Comparison of ENCODE assay signal across 16 cellular contexts in genomic region chr16:8851761-8852403, GRCh38. TPM values are rescaled to one million over a fixed set of nuclear protein-coding genes. Genes with fewer than 3 reads are reported as not detected.
DNase-seq lines count a peak whose midpoint lies in the region; ATAC-seq and TF ChIP-seq lines count a peak whose summit lies in the region.
"Had no signal": no experiment of that assay in that cellular context is flagged by ENCODE, and none has a peak within 500 bp of the region (broad histone marks: within the 10 kb centered on the region; RNA-seq: fewer than 3 reads in every experiment).

No MANE protein-coding gene starts in this region.

- intact Hi-C loops in heart right ventricle (cut with DNase I): no loop called here
- intact Hi-C loops in activated CD4-positive, alpha-beta memory T cell treated with anti-CD3 and anti-CD28 coated beads for 36 hours (cut with micrococcal nuclease): no loop called here
- intact Hi-C loops in esophagus squamous epithelium (cut with DNase I): no loop called here

- CTCF ChIA-PET in activated CD4-positive, alpha-beta memory T cell treated with anti-CD3 and anti-CD28 coated beads for 36 hours (lab: Charles Lee): interaction anchor here (0.8 to 4.3 kb wide), 2 partner anchors 29 to 157 kb away, joined by 3 to 20 read pairs; no protein-coding TSS in a partner anchor
- CTCF ChIA-PET in HEK293T (lab: Yijun Ruan, JAX): no interaction called here

- no peak overlapping the region for H3K4me3 Mint-ChIP-seq in activated CD4-positive, alpha-beta memory T cell treated with anti-CD3 and anti-CD28 coated beads for 36 hours
- H3K4me3 Mint-ChIP-seq: memory B cell; stimulated activated naive CD8-positive, alpha-beta T cell treated with anti-CD3 and anti-CD28 coated beads, Interleukin-15, Interleukin-2, amounts not matched to agents 100 ng/mL and 50 ng/mL, for 24 hours had no signal

- H3K36me3 ChIP-seq in heart right ventricle (peaks cover 0 to 97% (median 29%) of the 10 kb centered on the region in 9 donors), right atrium auricular region (peaks cover 59% of the 10 kb centered on the region), esophagus squamous epithelium (peaks cover 21 to 82% (median 27%) of the 10 kb centered on the region in 3 donors), subcutaneous abdominal adipose tissue (ENCODE audit: control insufficient read depth in 5 of 5, insufficient read depth in 5 of 5, low read length in 5 of 5) (peaks cover 0 to 70% (median 49%) of the 10 kb centered on the region in 5 donors)
- H3K36me3 ChIP-seq: prostate gland had no signal

- POLR2A ChIA-PET in activated CD4-positive, alpha-beta memory T cell treated with anti-CD3 and anti-CD28 coated beads for 36 hours (lab: Charles Lee): interaction anchor here (2.1 kb wide), 1 partner anchor 16 kb away, joined by 11 read pairs; the partner anchor contains the start of gene CARHSP1
- POLR2A ChIA-PET in HEK293T (lab: Yijun Ruan, JAX): interaction anchor here (1.4 kb wide), 1 partner anchor 17 kb away, joined by 5 read pairs; the partner anchor contains the start of gene CARHSP1

- H3K9me3 Mint-ChIP-seq in activated CD4-positive, alpha-beta memory T cell treated with anti-CD3 and anti-CD28 coated beads for 36 hours: no peaks in the 10 kb centered on the region
- H3K9me3 Mint-ChIP-seq: memory B cell; stimulated activated naive CD8-positive, alpha-beta T cell treated with anti-CD3 and anti-CD28 coated beads, Interleukin-15, Interleukin-2, amounts not matched to agents 100 ng/mL and 50 ng/mL, for 24 hours had no signal

- H3K4me3 ChIP-seq in heart right ventricle: no peak overlapping the region
- no peak overlapping the region for H3K4me3 ChIP-seq in right atrium auricular region
- H3K4me3 ChIP-seq in esophagus squamous epithelium: no peak overlapping the region
- no peak overlapping the region for H3K4me3 ChIP-seq in subcutaneous abdominal adipose tissue (ENCODE audit: low read depth in 1 of 5, low read length in 5 of 5)
- H3K4me3 ChIP-seq: prostate gland had no signal

- H3K9me3 ChIP-seq in heart right ventricle (no peaks in the 10 kb centered on the region), right atrium auricular region (no peaks in the 10 kb centered on the region), esophagus squamous epithelium (no peaks in the 10 kb centered on the region), subcutaneous abdominal adipose tissue (ENCODE audit: control insufficient read depth in 5 of 5, low read length in 5 of 5) (no peaks in the 10 kb centered on the region)
- H3K9me3 ChIP-seq: prostate gland had no signal

- H3K27ac ChIP-seq in heart right ventricle: peak overlapping the region in 8 of 10 donors; percentile 42 to 79 (median 51)
- H3K27ac ChIP-seq in right atrium auricular region: peak overlapping the region in 1 of 2 donors; percentile 3
- peak overlapping the region; percentile 62 to 79 (median 77) for H3K27ac ChIP-seq in esophagus squamous epithelium
- H3K27ac ChIP-seq in subcutaneous abdominal adipose tissue (ENCODE audit: low read depth, low read length): peak overlapping the region; percentile 65
- H3K27ac ChIP-seq: prostate gland had no signal

- no peak for TF ChIP-seq POLR2A in esophagus squamous epithelium (IDR thresholded peaks at IDR 0.05)

- DNase-seq in heart right ventricle (peak in 1 of 2 donors; percentile 2), right atrium auricular region (ENCODE audit: low spot score) (no peak), esophagus squamous epithelium (lab: John Stamatoyannopoulos, UW) (no peak), HEK293T (ENCODE audit: extremely low spot score) (no peak), SW 1271 (lab: John Stamatoyannopoulos, UW) (no peak)
- DNase-seq in activated CD4-positive, alpha-beta memory T cell treated with anti-CD3 and anti-CD28 coated beads for 36 hours: no peak
- DNase-seq: activated gamma-delta T cell, AML-193, NCI-H1694 treated with DMSO at 0.1 percent for 48 hours, NCI-H774 had no signal

- no peaks in the 10 kb centered on the region for H3K27me3 ChIP-seq in heart right ventricle
- H3K27me3 ChIP-seq in right atrium auricular region: no peaks in the 10 kb centered on the region
- no peaks in the 10 kb centered on the region for H3K27me3 ChIP-seq in esophagus squamous epithelium
- H3K27me3 ChIP-seq in subcutaneous abdominal adipose tissue (ENCODE audit: control insufficient read depth in 5 of 5, insufficient read depth in 4 of 5, low read length in 5 of 5): no peaks in the 10 kb centered on the region

- TF ChIP-seq CTCF in heart right ventricle (IDR thresholded peaks at IDR 0.05) (no peak), right atrium auricular region (IDR thresholded peaks at IDR 0.05) (no peak), esophagus squamous epithelium (IDR thresholded peaks at IDR 0.05) (no peak)

- H3K4me1 Mint-ChIP-seq in activated CD4-positive, alpha-beta memory T cell treated with anti-CD3 and anti-CD28 coated beads for 36 hours (ENCODE audit: low read depth): peaks cover 45% of the 10 kb centered on the region

- H3K27ac Mint-ChIP-seq in activated CD4-positive, alpha-beta memory T cell treated with anti-CD3 and anti-CD28 coated beads for 36 hours: peak overlapping the region; percentile 60

- H3K36me3 Mint-ChIP-seq in activated CD4-positive, alpha-beta memory T cell treated with anti-CD3 and anti-CD28 coated beads for 36 hours: peaks cover 47% of the 10 kb centered on the region

- 92 to 95% methylated on average over 8 of the region's 8 CpGs for WGBS in heart right ventricle, 2 donors
- 90 to 93% methylated on average over 2 to 8 of the region's 8 CpGs for WGBS in esophagus squamous epithelium, 2 donors

- peaks cover 4 to 63% (median 36%) of the 10 kb centered on the region in 9 donors for H3K4me1 ChIP-seq in heart right ventricle
- peaks cover 0 to 12% of the 10 kb centered on the region in 2 donors for H3K4me1 ChIP-seq in right atrium auricular region
- peaks cover 10 to 56% (median 32%) of the 10 kb centered on the region in 3 donors for H3K4me1 ChIP-seq in esophagus squamous epithelium
- H3K4me1 ChIP-seq in subcutaneous abdominal adipose tissue (ENCODE audit: control insufficient read depth in 5 of 5, insufficient read depth in 5 of 5, low read length in 5 of 5): peaks cover 9 to 64% (median 42%) of the 10 kb centered on the region in 5 donors
- H3K4me1 ChIP-seq: prostate gland had no signal

- ATAC-seq in heart right ventricle (no peak), GM19455 (IDR thresholded peaks at IDR 0.05; ENCODE audit: unreplicated experiment) (no peak)

- no peak overlapping the region for H3K9ac ChIP-seq in subcutaneous abdominal adipose tissue (ENCODE audit: low read length in 5 of 5)

- H3K27me3 Mint-ChIP-seq in activated CD4-positive, alpha-beta memory T cell treated with anti-CD3 and anti-CD28 coated beads for 36 hours: no peaks in the 10 kb centered on the region
- H3K27me3 Mint-ChIP-seq: memory B cell; stimulated activated naive CD8-positive, alpha-beta T cell treated with anti-CD3 and anti-CD28 coated beads, Interleukin-15, Interleukin-2, amounts not matched to agents 100 ng/mL and 50 ng/mL, for 24 hours had no signal

TF ChIP-seq in HEK293T, 16 proteins besides CTCF, POLR2A, EP300 and RAD21:
- TF ChIP-seq HDGF (IDR thresholded peaks at IDR 0.05; ENCODE audit: borderline replicate concordance): no peak
- TF ChIP-seq NFRKB (IDR thresholded peaks at IDR 0.05): no peak
- no peak for TF ChIP-seq LEF1 (IDR thresholded peaks at IDR 0.05; ENCODE audit: borderline replicate concordance)
- TF ChIP-seq L3MBTL2 (conservative IDR thresholded peaks at IDR 0.05): no peak
- TF ChIP-seq FOXM1 (IDR thresholded peaks at IDR 0.05; ENCODE audit: borderline replicate concordance): no peak
- no peak for TF ChIP-seq FOXA1 (IDR thresholded peaks at IDR 0.05)
- TF ChIP-seq ARNT (IDR thresholded peaks at IDR 0.05): no peak
- no peak for TF ChIP-seq ZNF384 (IDR thresholded peaks at IDR 0.05)
- TF ChIP-seq BHLHE40 (IDR thresholded peaks at IDR 0.05; ENCODE audit: borderline replicate concordance): no peak
- TF ChIP-seq FOXK2 (IDR thresholded peaks at IDR 0.05): no peak

RNA-seq across cellular contexts. Expression of gene CARHSP1, which starts 16.9 kb away (rescaled TPM):
- total RNA-seq in heart right ventricle (10 to 100 TPM; 12.7 to 35.7 (median 24.8) TPM), right atrium auricular region (10 to 100 TPM; 28.4 to 84.8 TPM), esophagus squamous epithelium (100 to 1,000 TPM in 3 of 4 donors, 10 to 100 TPM in 1; 84.5 to 244 (median 159) TPM)
- polyA plus RNA-seq in heart right ventricle: 10 to 100 TPM; 40.8 to 76.3 TPM
- 10 to 100 TPM; 64.9 to 73.1 TPM for total RNA-seq in activated CD4-positive, alpha-beta memory T cell treated with anti-CD3 and anti-CD28 coated beads for 36 hours

RNA-seq across cellular contexts. Expression of gene LITAFD, which starts 30.3 kb away (rescaled TPM):
- not detected for total RNA-seq in heart right ventricle
- not detected for polyA plus RNA-seq in heart right ventricle
- not detected for total RNA-seq in right atrium auricular region
- not detected for total RNA-seq in activated CD4-positive, alpha-beta memory T cell treated with anti-CD3 and anti-CD28 coated beads for 36 hours
- not detected for total RNA-seq in esophagus squamous epithelium
- total RNA-seq: fibroblast of lung had no signal
- polyA plus RNA-seq: fibroblast of lung had no signal

RNA-seq across cellular contexts. Expression of gene PMM2, which starts 54.2 kb away (rescaled TPM):
- total RNA-seq in heart right ventricle: 10 to 100 TPM; 11.5 to 25.9 (median 13.9) TPM
- polyA plus RNA-seq in heart right ventricle: 10 to 100 TPM in 1 of 2 donors, 1 to 10 TPM in 1; 9.4 to 24.6 TPM
- 10 to 100 TPM; 14.5 to 20.5 TPM for total RNA-seq in right atrium auricular region
- 10 to 100 TPM; 34.0 to 36.0 TPM for total RNA-seq in activated CD4-positive, alpha-beta memory T cell treated with anti-CD3 and anti-CD28 coated beads for 36 hours
- total RNA-seq in esophagus squamous epithelium: 10 to 100 TPM; 36.3 to 54.3 (median 41.4) TPM

RNA-seq across cellular contexts. Expression of gene TMEM186, which starts 54.4 kb away (rescaled TPM):
- total RNA-seq in heart right ventricle (10 to 100 TPM in 9 of 10 donors, 1 to 10 TPM in 1; 9.5 to 15.1 (median 13.9) TPM), right atrium auricular region (1 to 10 TPM; 6.3 to 7.6 TPM), esophagus squamous epithelium (1 to 10 TPM; 3.6 to 9.7 (median 8.6) TPM)
- polyA plus RNA-seq in heart right ventricle: 10 to 100 TPM in 1 of 2 donors, 1 to 10 TPM in 1; 7.5 to 15.0 TPM
- 10 to 100 TPM; 16.0 TPM for total RNA-seq in activated CD4-positive, alpha-beta memory T cell treated with anti-CD3 and anti-CD28 coated beads for 36 hours
